In genomic region chr9:72665421-72665820, GRCh38 we compare ENCODE assay signal across 2 cellular contexts.
TF ChIP-seq lines count a peak whose summit lies in the region.

No MANE protein-coding gene starts in this region.

TF ChIP-seq in IMR-90, 13 proteins besides CTCF, POLR2A, EP300 and RAD21:
- no peak for TF ChIP-seq RFX5 (IDR thresholded peaks at IDR 0.05; ENCODE audit: low read depth, low read length)
- no peak for TF ChIP-seq SMC3 (IDR thresholded peaks at IDR 0.05; ENCODE audit: low read depth, low read length)
- TF ChIP-seq MAFK (IDR thresholded peaks at IDR 0.05; ENCODE audit: low read depth, low read length), result no peak
- no peak for TF ChIP-seq ELK1 (IDR thresholded peaks at IDR 0.05; ENCODE audit: borderline replicate concordance, low read depth, low read length)
- TF ChIP-seq MAZ (IDR thresholded peaks at IDR 0.05; ENCODE audit: borderline replicate concordance, low read depth, low read length), result no peak
- TF ChIP-seq, protein P1, sequence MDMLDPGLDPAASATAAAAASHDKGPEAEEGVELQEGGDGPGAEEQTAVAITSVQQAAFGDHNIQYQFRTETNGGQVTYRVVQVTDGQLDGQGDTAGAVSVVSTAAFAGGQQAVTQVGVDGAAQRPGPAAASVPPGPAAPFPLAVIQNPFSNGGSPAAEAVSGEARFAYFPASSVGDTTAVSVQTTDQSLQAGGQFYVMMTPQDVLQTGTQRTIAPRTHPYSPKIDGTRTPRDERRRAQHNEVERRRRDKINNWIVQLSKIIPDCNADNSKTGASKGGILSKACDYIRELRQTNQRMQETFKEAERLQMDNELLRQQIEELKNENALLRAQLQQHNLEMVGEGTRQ (IDR thresholded peaks at IDR 0.05; ENCODE audit: low read depth, low read length), result no peak
- TF ChIP-seq CEBPB (IDR thresholded peaks at IDR 0.05; ENCODE audit: low read depth, low read length), result no peak
- TF ChIP-seq BHLHE40 (IDR thresholded peaks at IDR 0.05; ENCODE audit: low read depth, low read length), result no peak
- no peak for TF ChIP-seq CHD1 (IDR thresholded peaks at IDR 0.05; ENCODE audit: low read depth, low read length)
- no peak for TF ChIP-seq MXI1 (IDR thresholded peaks at IDR 0.05; ENCODE audit: borderline replicate concordance, low read depth, low read length)
- no peak for TF ChIP-seq FOS (IDR thresholded peaks at IDR 0.05; ENCODE audit: low read depth, low read length)
- TF ChIP-seq RCOR1 (IDR thresholded peaks at IDR 0.05; ENCODE audit: insufficient replicate concordance, low read length), result no peak
- no peak for TF ChIP-seq NFE2L2 (IDR thresholded peaks at IDR 0.05; ENCODE audit: low read depth, low read length)

TF ChIP-seq in H1, 55 proteins besides CTCF, POLR2A, EP300 and RAD21:
- no peak for TF ChIP-seq SRF (IDR thresholded peaks at IDR 0.05; ENCODE audit: low read depth, low read length)
- TF ChIP-seq EZH2 (IDR thresholded peaks at IDR 0.05; ENCODE audit: low read depth, low read length, severe bottlenecking), result no peak
- no peak for TF ChIP-seq FOSL1 (IDR thresholded peaks at IDR 0.05; ENCODE audit: insufficient read depth, low read depth, low read length)
- no peak for TF ChIP-seq JUN (IDR thresholded peaks at IDR 0.05; ENCODE audit: low read depth, low read length)
- TF ChIP-seq, protein P2, sequence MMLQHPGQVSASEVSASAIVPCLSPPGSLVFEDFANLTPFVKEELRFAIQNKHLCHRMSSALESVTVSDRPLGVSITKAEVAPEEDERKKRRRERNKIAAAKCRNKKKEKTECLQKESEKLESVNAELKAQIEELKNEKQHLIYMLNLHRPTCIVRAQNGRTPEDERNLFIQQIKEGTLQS (IDR thresholded peaks at IDR 0.05; ENCODE audit: insufficient read depth, low read depth, low read length), result no peak
- no peak for TF ChIP-seq YY1 (IDR thresholded peaks at IDR 0.05; ENCODE audit: low read depth, low read length)
- TF ChIP-seq RXRA (IDR thresholded peaks at IDR 0.05; ENCODE audit: insufficient read depth, low read depth, low read length), result no peak
- TF ChIP-seq GTF2F1 (IDR thresholded peaks at IDR 0.05; ENCODE audit: borderline replicate concordance, low read depth, low read length), result no peak
- no peak for TF ChIP-seq SUZ12 (IDR thresholded peaks at IDR 0.05; ENCODE audit: low read length)
- no peak for TF ChIP-seq TCF12 (IDR thresholded peaks at IDR 0.05; ENCODE audit: low read depth, low read length)
- no peak for TF ChIP-seq CHD2 (IDR thresholded peaks at IDR 0.05; ENCODE audit: low read length)
- no peak for TF ChIP-seq POU5F1 (IDR thresholded peaks at IDR 0.05; ENCODE audit: low read depth, low read length)
- no peak for TF ChIP-seq MAFK (IDR thresholded peaks at IDR 0.05; ENCODE audit: low read depth, low read length)
- TF ChIP-seq CHD1 (IDR thresholded peaks at IDR 0.05; ENCODE audit: low read depth, low read length), result no peak
- TF ChIP-seq RNF2 (IDR thresholded peaks at IDR 0.05; ENCODE audit: borderline replicate concordance, low read depth, low read length, missing control alignments, poor library complexity, severe bottlenecking), result no peak
- no peak for TF ChIP-seq NANOG (IDR thresholded peaks at IDR 0.05; ENCODE audit: insufficient read depth, low read depth, low read length, poor library complexity, severe bottlenecking)
TF ChIP-seq in H1: peak in this region for 0.
